ENCODE assay signal across 20 cellular contexts in the genomic region with DNA sequence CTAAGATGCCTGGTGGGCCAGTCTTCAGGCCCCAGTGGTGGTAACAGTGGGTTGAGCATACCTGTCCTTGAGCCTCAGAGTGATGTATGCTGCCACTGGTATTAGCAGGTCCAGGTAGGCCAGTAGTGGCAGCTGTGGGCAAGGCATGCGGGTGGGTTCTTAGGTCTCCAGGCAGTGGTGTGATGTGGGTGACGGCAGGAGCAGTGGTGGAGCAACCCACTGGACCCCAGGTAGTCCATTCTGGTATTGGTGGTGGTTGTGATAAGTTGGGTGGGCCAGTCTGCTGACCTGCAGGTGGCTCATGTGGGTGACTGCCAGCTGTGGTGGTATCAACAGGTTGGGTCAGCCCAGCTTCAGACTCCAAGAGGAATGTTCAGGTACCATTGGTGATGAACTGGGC.
"Had no signal": no experiment of that assay in that cellular context is flagged by ENCODE, and none has a peak within 500 bp of the region (broad histone marks: within the 10 kb centered on the region; RNA-seq: fewer than 3 reads in every experiment).

No MANE protein-coding gene starts in this region.

- H3K9me3 ChIP-seq: colonic mucosa, mucosa of descending colon had no signal

- ATAC-seq: effector memory CD8-positive, alpha-beta T cell; foreskin keratinocyte; gastroesophageal sphincter; heart left ventricle; left cardiac atrium; left lung; left ventricle myocardium superior; lower lobe of right lung; mucosa of descending colon had no signal

- H3K4me2 ChIP-seq: hepatocyte had no signal

- H2AFZ ChIP-seq: hepatocyte had no signal

- H3K27me3 Mint-ChIP-seq: dendritic cell treated with granulocyte-macrophage colony-stimulating factor and Interleukin-4, amounts not matched to agents 40 ng/mL and 50 ng/mL, for 4 days had no signal

- H3K27ac ChIP-seq: colonic mucosa, esophagus muscularis mucosa, foreskin keratinocyte, gastroesophageal sphincter, heart left ventricle, hepatocyte, left lung, lower lobe of right lung had no signal

- H3K4me1 ChIP-seq: colonic mucosa, esophagus muscularis mucosa, foreskin keratinocyte, gastroesophageal sphincter, heart left ventricle, left lung, lower lobe of right lung had no signal

- H3K27me3 ChIP-seq: colonic mucosa, esophagus muscularis mucosa, foreskin keratinocyte, gastroesophageal sphincter, heart left ventricle, hepatocyte, left lung had no signal

- H3K4me3 ChIP-seq: colonic mucosa, esophagus muscularis mucosa, gastroesophageal sphincter, heart left ventricle, hepatocyte, left lung, lower lobe of right lung, mucosa of descending colon had no signal

- DNase-seq: cerebellar nuclear complex; colonic mucosa; cortex of kidney; effector CD8-positive, alpha-beta T cell; effector memory CD8-positive, alpha-beta T cell; endodermal cell; foreskin keratinocyte; heart left ventricle; hypothalamus; left cardiac atrium; left ventricle myocardium superior; lower lobe of right lung; mesenchymal stem cell had no signal

- H3K4me1 Mint-ChIP-seq: endodermal cell, mesothelial cell of epicardium had no signal

- H3K27ac Mint-ChIP-seq: dendritic cell treated with granulocyte-macrophage colony-stimulating factor and Interleukin-4, amounts not matched to agents 40 ng/mL and 50 ng/mL, for 4 days; effector memory CD8-positive, alpha-beta T cell; mesothelial cell of epicardium had no signal

- H3K36me3 Mint-ChIP-seq: mesothelial cell of epicardium had no signal

- H3K36me3 ChIP-seq: colonic mucosa, esophagus muscularis mucosa, gastroesophageal sphincter, heart left ventricle, left lung, lower lobe of right lung had no signal

- H3K4me3 Mint-ChIP-seq: dendritic cell treated with granulocyte-macrophage colony-stimulating factor and Interleukin-4, amounts not matched to agents 40 ng/mL and 50 ng/mL, for 4 days; effector memory CD8-positive, alpha-beta T cell; endodermal cell; mesothelial cell of epicardium had no signal
